1 cellular context compared by ENCODE assay signal in the genomic region with DNA sequence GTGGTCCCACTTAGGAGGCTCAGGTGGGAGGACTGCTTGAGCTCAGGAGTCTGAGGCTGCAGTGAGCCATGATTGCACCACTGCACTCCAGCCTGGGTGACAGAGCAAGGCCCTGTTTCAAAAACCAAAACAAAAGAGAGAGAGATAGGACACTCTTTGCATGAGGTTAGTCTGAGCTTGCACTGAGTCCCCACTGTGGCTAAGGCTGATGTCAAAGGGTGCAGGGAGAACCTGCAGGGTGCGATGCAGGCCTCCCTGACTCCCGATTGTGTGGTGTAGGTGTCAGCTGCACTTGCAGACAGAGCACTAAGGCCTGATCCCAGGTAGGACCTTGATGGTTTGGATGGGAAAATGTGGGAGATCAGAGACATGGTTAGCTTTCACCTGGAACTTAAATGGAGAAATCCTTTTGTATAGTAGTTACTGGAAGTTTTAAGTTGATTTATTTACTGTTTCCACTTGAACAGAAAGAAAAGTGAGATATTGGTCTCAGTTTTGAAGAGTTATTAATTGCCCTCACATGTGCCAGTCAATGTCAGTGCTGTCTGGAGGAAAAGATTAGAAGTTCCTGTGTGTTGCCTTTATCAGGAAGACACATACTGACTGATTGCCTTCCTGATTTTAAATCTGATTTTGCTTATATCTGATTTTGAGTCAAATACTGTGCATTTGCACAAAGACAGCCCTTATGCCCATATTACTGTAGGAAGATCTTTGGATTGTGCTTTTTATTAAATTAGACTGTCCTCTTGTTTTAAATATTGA.
TF ChIP-seq lines count a peak whose summit lies in the region.

No MANE protein-coding gene starts in this region.

TF ChIP-seq in endothelial cell of umbilical vein, 7 proteins besides CTCF, POLR2A, EP300 and RAD21 (continued from another document):
- no peak for TF ChIP-seq POLR2AphosphoS5 (IDR thresholded peaks at IDR 0.05; ENCODE audit: insufficient read depth, low read depth, low read length)
